19 cellular contexts compared by ENCODE assay signal in the genomic region with DNA sequence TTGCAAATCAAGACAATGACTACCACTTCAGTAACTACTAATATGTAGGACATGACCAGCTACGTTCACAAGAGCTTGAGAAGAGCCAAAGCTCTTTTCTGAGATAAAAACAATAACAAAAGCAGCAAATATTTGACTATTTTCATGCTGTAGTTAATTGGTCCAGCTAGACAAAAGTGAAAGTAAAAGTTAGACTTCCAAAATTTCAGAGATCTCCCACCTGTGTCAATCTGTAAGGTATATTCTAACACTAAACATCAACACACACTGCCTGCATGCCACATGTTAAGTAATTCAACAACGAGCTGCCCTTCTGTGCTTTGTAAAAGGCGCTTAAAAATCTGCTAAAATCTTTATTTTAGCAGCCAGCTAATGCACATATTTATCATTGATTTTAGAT.
A peak's percentile ranks its signal among the peaks of the same experiment; 100 is the strongest.
DNase-seq lines count a peak whose midpoint lies in the region; ATAC-seq and TF ChIP-seq lines count a peak whose summit lies in the region.
"Had no signal": no experiment of that assay in that cellular context is flagged by ENCODE, and none has a peak within 500 bp of the region (broad histone marks: within the 10 kb centered on the region; RNA-seq: fewer than 3 reads in every experiment).

No MANE protein-coding gene starts in this region.

- peak overlapping the region; percentile 25 for H3K4me3 Mint-ChIP-seq in T-helper 2 cell treated with Interferon-gamma antibody and Interleukin-4, amounts not matched to agents 5 μg/mL and 100 μg/mL, for 36 hours
- H3K4me3 Mint-ChIP-seq: activated naive CD4-positive, alpha-beta T cell treated with anti-CD3 and anti-CD28 coated beads for 36 hours; type B pancreatic cell had no signal

- H3K27ac Mint-ChIP-seq in T-helper 2 cell treated with Interferon-gamma antibody and Interleukin-4, amounts not matched to agents 5 μg/mL and 100 μg/mL, for 36 hours: no peak overlapping the region
- H3K27ac Mint-ChIP-seq: activated naive CD4-positive, alpha-beta T cell treated with anti-CD3 and anti-CD28 coated beads for 36 hours; type B pancreatic cell had no signal

- H3K9ac ChIP-seq in Loucy (ENCODE audit: low read depth, low read length, poor library complexity, severe bottlenecking): no peak overlapping the region
- no peak overlapping the region for H3K9ac ChIP-seq in fibroblast of lung (ENCODE audit: insufficient read depth, low read length)

- no peaks in the 10 kb centered on the region for H3K36me3 Mint-ChIP-seq in T-helper 2 cell treated with Interferon-gamma antibody and Interleukin-4, amounts not matched to agents 5 μg/mL and 100 μg/mL, for 36 hours (ENCODE audit: low read depth)
- H3K36me3 Mint-ChIP-seq: type B pancreatic cell had no signal

- peaks cover 5% of the 10 kb centered on the region for H3K4me1 Mint-ChIP-seq in T-helper 2 cell treated with Interferon-gamma antibody and Interleukin-4, amounts not matched to agents 5 μg/mL and 100 μg/mL, for 36 hours (ENCODE audit: low read depth)

- H3K9me2 ChIP-seq in Loucy (replicated peaks; ENCODE audit: low read depth, low read length): no peaks in the 10 kb centered on the region

- intact Hi-C loops in lower lobe of right lung (cut with DNase I): no loop called here

- peak; percentile 63 for ATAC-seq in GM18868 (IDR thresholded peaks at IDR 0.05; ENCODE audit: unreplicated experiment)
- ATAC-seq in lower lobe of right lung: no peak

- no peaks in the 10 kb centered on the region for H3K9me3 Mint-ChIP-seq in T-helper 2 cell treated with Interferon-gamma antibody and Interleukin-4, amounts not matched to agents 5 μg/mL and 100 μg/mL, for 36 hours
- H3K9me3 Mint-ChIP-seq: activated naive CD4-positive, alpha-beta T cell treated with anti-CD3 and anti-CD28 coated beads for 36 hours; type B pancreatic cell had no signal

- H2AFZ ChIP-seq in Loucy (ENCODE audit: low read length) (peak overlapping the region; percentile 91), fibroblast of lung (ENCODE audit: low read length) (peak overlapping the region; percentile 46)

- H3K4me1 ChIP-seq in Loucy (ENCODE audit: insufficient read depth, low read length, poor library complexity, severe bottlenecking): peaks cover 5% of the 10 kb centered on the region
- H3K4me1 ChIP-seq in fibroblast of lung (ENCODE audit: control insufficient read depth, extremely low read depth, insufficient read depth, low read length): no peaks in the 10 kb centered on the region
- no peaks in the 10 kb centered on the region for H3K4me1 ChIP-seq in lower lobe of right lung

- no peaks in the 10 kb centered on the region for H3K79me2 ChIP-seq in Loucy (ENCODE audit: insufficient read depth, low read length)
- H3K79me2 ChIP-seq in fibroblast of lung (ENCODE audit: control insufficient read depth, insufficient read depth, low read length): no peaks in the 10 kb centered on the region

- H3K4me3 ChIP-seq in Loucy (ENCODE audit: low read length, poor library complexity, severe bottlenecking) (peak overlapping the region; percentile 54), fibroblast of lung (replicated peaks in 1 of 4; ENCODE audit: control extremely low read depth in 1 of 4, insufficient read depth in 1 of 4, low read depth in 3 of 4, low read length in 4 of 4) (peak overlapping the region in 2 of 4 experiments; percentile 0 to 17), lower lobe of right lung (no peak overlapping the region)

- peak overlapping the region; percentile 43 for H3K4me2 ChIP-seq in Loucy (ENCODE audit: low read depth, low read length, poor library complexity, severe bottlenecking)
- H3K4me2 ChIP-seq in fibroblast of lung (ENCODE audit: extremely low read depth, insufficient read depth, low read length): peak overlapping the region; percentile 36

- H3K36me3 ChIP-seq in Loucy (ENCODE audit: insufficient read depth, low read length) (no peaks in the 10 kb centered on the region), fibroblast of lung (ENCODE audit: control insufficient read depth, insufficient read depth, low read length) (no peaks in the 10 kb centered on the region), lower lobe of right lung (no peaks in the 10 kb centered on the region)
- H3K36me3 ChIP-seq: brain microvascular endothelial cell had no signal

- TF ChIP-seq CTCF in Loucy (conservative IDR thresholded peaks at IDR 0.05; ENCODE audit: low read length) (no peak), fibroblast of lung (conservative IDR thresholded peaks at IDR 0.05 in 1 of 2, IDR thresholded peaks at IDR 0.05 in 1 of 2; ENCODE audit: low read depth in 1 of 2, low read length in 2 of 2) (no peak), lower lobe of right lung (IDR thresholded peaks at IDR 0.05) (no peak)

- DNase-seq in T-helper 2 cell treated with Interferon-gamma antibody and Interleukin-4, amounts not matched to agents 5 μg/mL and 100 μg/mL, for 36 hours (ENCODE audit: low spot score): no peak
- DNase-seq in T-helper 2 cell (no peak), fibroblast of lung (ENCODE audit: low read depth in 2 of 2) (no peak), lower lobe of right lung (no peak), NCI-H1930 (lab: John Stamatoyannopoulos, UW) (no peak), T1000 (lab: John Stamatoyannopoulos, UW) (no peak)
- DNase-seq: activated CD4-positive, CD25-positive, alpha-beta regulatory T cell; activated naive CD4-positive, alpha-beta T cell treated with anti-CD3 and anti-CD28 coated beads for 36 hours; brain microvascular endothelial cell; dermis blood vessel endothelial cell; erythroblast; NCI-H774; stimulated activated CD4-positive, alpha-beta T cell treated with anti-CD3 and anti-CD28 coated beads, Interleukin-12 subunit alpha, Interleukin-12 subunit beta, amount 100 ng/mL, for 4 hours; stimulated activated naive CD4-positive, alpha-beta T cell; T-helper 1 cell had no signal

- H3F3A ChIP-seq in Loucy (ENCODE audit: low read depth): no peaks in the 10 kb centered on the region

- no peaks in the 10 kb centered on the region for H3K27me3 ChIP-seq in Loucy (ENCODE audit: insufficient read depth, low read length, poor library complexity, severe bottlenecking)
- H3K27me3 ChIP-seq in fibroblast of lung (ENCODE audit: control insufficient read depth, insufficient read depth, low read length): no peaks in the 10 kb centered on the region
- no peaks in the 10 kb centered on the region for H3K27me3 ChIP-seq in lower lobe of right lung (ENCODE audit: low read depth)
- H3K27me3 ChIP-seq: brain microvascular endothelial cell had no signal

- H3K27me3 Mint-ChIP-seq in T-helper 2 cell treated with Interferon-gamma antibody and Interleukin-4, amounts not matched to agents 5 μg/mL and 100 μg/mL, for 36 hours (ENCODE audit: low read depth): peaks cover 9% of the 10 kb centered on the region
- H3K27me3 Mint-ChIP-seq: type B pancreatic cell had no signal

- no peak overlapping the region for H3K27ac ChIP-seq in fibroblast of lung (ENCODE audit: insufficient read depth, low read length)
- H3K27ac ChIP-seq in lower lobe of right lung: no peak overlapping the region
- H3K27ac ChIP-seq: brain microvascular endothelial cell, C4-2B had no signal

- H3K9me3 ChIP-seq in Loucy (ENCODE audit: insufficient read depth, low read depth, low read length) (no peaks in the 10 kb centered on the region), fibroblast of lung (ENCODE audit: control insufficient read depth, insufficient read depth, low read depth, low read length) (no peaks in the 10 kb centered on the region), lower lobe of right lung (no peaks in the 10 kb centered on the region)

- H4K20me1 ChIP-seq in Loucy (ENCODE audit: insufficient read depth, low read length, poor library complexity, severe bottlenecking) (no peaks in the 10 kb centered on the region), fibroblast of lung (ENCODE audit: control insufficient read depth, extremely low read depth, insufficient read depth, low read length) (no peaks in the 10 kb centered on the region)
